In the genomic region with DNA sequence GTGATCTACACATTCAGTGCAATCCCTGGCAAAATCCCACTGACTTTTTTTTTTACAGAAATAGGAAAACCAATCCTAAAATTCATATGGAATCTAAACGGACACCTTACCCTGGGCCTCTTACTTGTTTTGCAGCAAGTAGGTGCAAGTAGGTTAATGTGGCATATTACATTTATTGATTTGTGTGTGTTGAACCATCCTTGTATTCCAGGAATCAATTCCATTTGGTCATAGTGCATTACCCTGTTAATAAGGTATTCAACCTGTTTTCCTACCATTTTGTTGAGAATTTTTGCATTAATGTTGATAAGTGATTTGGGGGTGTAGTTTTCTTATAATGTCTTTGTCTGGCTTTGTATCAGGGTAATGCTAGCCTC, we compare ENCODE assay signal across 9 cellular contexts. TPM values are rescaled to one million over a fixed set of nuclear protein-coding genes. Genes with fewer than 3 reads are reported as not detected.
DNase-seq lines count a peak whose midpoint lies in the region; ATAC-seq, FAIRE-seq and TF ChIP-seq lines count a peak whose summit lies in the region.
"Had no signal": no experiment of that assay in that cellular context is flagged by ENCODE, and none has a peak within 500 bp of the region (broad histone marks: within the 10 kb centered on the region; RNA-seq: fewer than 3 reads in every experiment).

No MANE protein-coding gene starts in this region.

- no peak for TF ChIP-seq CTCF in astrocyte (IDR thresholded peaks at IDR 0.05; ENCODE audit: insufficient read depth, low read depth, low read length)
- TF ChIP-seq CTCF in natural killer cell (IDR thresholded peaks at IDR 0.05), result no peak
- TF ChIP-seq CTCF in vagina (IDR thresholded peaks at IDR 0.05), result no peak

- H3K27me3 ChIP-seq in astrocyte (ENCODE audit: insufficient read depth, low read length) (no peaks in the 10 kb centered on the region), vagina (no peaks in the 10 kb centered on the region)

- H3K4me3 ChIP-seq in astrocyte (ENCODE audit: insufficient read depth, low read depth, low read length) (no peak overlapping the region), vagina (no peak overlapping the region)

- H3K9me3 Mint-ChIP-seq in activated naive CD4-positive, alpha-beta T cell treated with anti-CD3 and anti-CD28 coated beads, Interleukin-2, amount 10 ng/mL, durations not matched to agents 7 days and 5 days, result peaks cover 17% of the 10 kb centered on the region
- peaks cover 10% of the 10 kb centered on the region for H3K9me3 Mint-ChIP-seq in astrocyte (ENCODE audit: unreplicated experiment)
- H3K9me3 Mint-ChIP-seq in natural killer cell, result peaks cover 0 to 2% of the 10 kb centered on the region in 2 donors

- no peak overlapping the region for H3K27ac ChIP-seq in astrocyte (ENCODE audit: low read depth, low read length)
- H3K27ac ChIP-seq in vagina, result peak overlapping the region; percentile 99

- H3K27ac Mint-ChIP-seq in activated naive CD4-positive, alpha-beta T cell treated with anti-CD3 and anti-CD28 coated beads, Interleukin-2, amount 10 ng/mL, durations not matched to agents 7 days and 5 days, result no peak overlapping the region
- H3K27ac Mint-ChIP-seq in astrocyte (ENCODE audit: unreplicated experiment) (no peak overlapping the region), natural killer cell (no peak overlapping the region)

- no peak overlapping the region for H3K9ac ChIP-seq in astrocyte (ENCODE audit: low read length)

- H4K20me1 ChIP-seq in astrocyte (ENCODE audit: insufficient read depth, low read length), result peaks cover 8% of the 10 kb centered on the region

- peak overlapping the region; percentile 74 for H3K4me3 Mint-ChIP-seq in activated naive CD4-positive, alpha-beta T cell treated with anti-CD3 and anti-CD28 coated beads, Interleukin-2, amount 10 ng/mL, durations not matched to agents 7 days and 5 days
- peak overlapping the region; percentile 74 for H3K4me3 Mint-ChIP-seq in astrocyte (ENCODE audit: unreplicated experiment)
- H3K4me3 Mint-ChIP-seq in natural killer cell, result peak overlapping the region; percentile 63

- H3K36me3 ChIP-seq in astrocyte (ENCODE audit: insufficient read depth, low read length) (peaks cover 2% of the 10 kb centered on the region), vagina (no peaks in the 10 kb centered on the region)

- H3K9me3 ChIP-seq in astrocyte (ENCODE audit: insufficient read depth, low read depth, low read length) (peaks cover 6% of the 10 kb centered on the region), vagina (no peaks in the 10 kb centered on the region)

- TF ChIP-seq POLR2A in vagina (IDR thresholded peaks at IDR 0.05), result no peak

- CTCF ChIA-PET in activated naive CD4-positive, alpha-beta T cell treated with anti-CD3 and anti-CD28 coated beads, Interleukin-2, amount 10 ng/mL, durations not matched to agents 7 days and 5 days (lab: Charles Lee), result interaction anchor here (0.8 to 8.9 kb wide), 11 partner anchors 15 to 164 kb away, joined by 3 to 67 read pairs (median 5); partner anchors contain the start of genes KBTBD2 and RP9

- peak overlapping the region; percentile 92 for H3K4me2 ChIP-seq in astrocyte (ENCODE audit: low read length)

- H3K36me3 Mint-ChIP-seq in activated naive CD4-positive, alpha-beta T cell treated with anti-CD3 and anti-CD28 coated beads, Interleukin-2, amount 10 ng/mL, durations not matched to agents 7 days and 5 days, result peaks cover 9% of the 10 kb centered on the region
- peaks cover 5% of the 10 kb centered on the region for H3K36me3 Mint-ChIP-seq in astrocyte (ENCODE audit: low read depth, unreplicated experiment)
- no peaks in the 10 kb centered on the region for H3K36me3 Mint-ChIP-seq in natural killer cell

- FAIRE-seq in astrocyte (lab: Jason Lieb, UNC) (no peak), HTR-8/SVneo (lab: Jason Lieb, UNC) (no peak)

- H2AFZ ChIP-seq in astrocyte (ENCODE audit: low read depth, low read length), result no peak overlapping the region

- intact Hi-C loops in natural killer cell (cut with micrococcal nuclease), result loop anchor here (1.0 to 5.0 kb wide), 3 partner anchors 51 to 143 kb away; partner anchors contain the start of gene KBTBD2
- intact Hi-C loops in vagina (cut with DNase I), result loop anchor here (1.0 kb wide), 1 partner anchor 52 kb away; the partner anchor contains the start of gene KBTBD2

- peaks cover 21% of the 10 kb centered on the region for H3K79me2 ChIP-seq in astrocyte (ENCODE audit: insufficient read depth, low read length)

- DNase-seq in activated naive CD4-positive, alpha-beta T cell treated with anti-CD3 and anti-CD28 coated beads, Interleukin-2, amount 10 ng/mL, durations not matched to agents 7 days and 5 days, result no peak
- DNase-seq in activated naive CD4-positive, alpha-beta T cell (lab: John Stamatoyannopoulos, UW), result no peak
- DNase-seq in astrocyte (ENCODE audit: low read depth) (no peak), natural killer cell (no peak), vagina (ENCODE audit: extremely low spot score in 2 of 2) (no peak), mesenteric fat pad (ENCODE audit: low spot score) (no peak), HTR-8/SVneo (ENCODE audit: insufficient read length, low spot score) (no peak)
- no peak for DNase-seq in stimulated activated naive CD4-positive, alpha-beta T cell treated with Interleukin-2 at 50 U/mL for 16 hours (lab: John Stamatoyannopoulos, UW)
- DNase-seq: DMS 273 treated with DMSO at 0.1 percent for 48 hours had no signal

- peaks cover 24% of the 10 kb centered on the region for H3K27me3 Mint-ChIP-seq in activated naive CD4-positive, alpha-beta T cell treated with anti-CD3 and anti-CD28 coated beads, Interleukin-2, amount 10 ng/mL, durations not matched to agents 7 days and 5 days
- H3K27me3 Mint-ChIP-seq in astrocyte (ENCODE audit: low read depth, unreplicated experiment) (peaks cover 5% of the 10 kb centered on the region), natural killer cell (ENCODE audit: low read depth in 2 of 2) (peaks cover 4 to 19% of the 10 kb centered on the region in 2 donors)

- no peak for ATAC-seq in natural killer cell

- H3K4me1 ChIP-seq in astrocyte (ENCODE audit: insufficient read depth, low read length), result peaks cover 7% of the 10 kb centered on the region
- peaks cover 36% of the 10 kb centered on the region for H3K4me1 ChIP-seq in vagina

- peaks cover 14% of the 10 kb centered on the region for H3K4me1 Mint-ChIP-seq in activated naive CD4-positive, alpha-beta T cell treated with anti-CD3 and anti-CD28 coated beads, Interleukin-2, amount 10 ng/mL, durations not matched to agents 7 days and 5 days
- H3K4me1 Mint-ChIP-seq in astrocyte (ENCODE audit: low read depth, unreplicated experiment) (no peaks in the 10 kb centered on the region), natural killer cell (peaks cover 11 to 16% of the 10 kb centered on the region in 2 donors)

RNA-seq across cellular contexts. Expression of gene FKBP9, which starts 13.6 kb away (rescaled TPM):
- total RNA-seq in astrocyte (157 and 199 TPM in 2 replicates), natural killer cell (1 to 10 TPM in 1 of 3 donors, not detected in 2; 2.3 TPM), vagina (113 TPM), mesenteric fat pad (113 TPM)

RNA-seq across cellular contexts. Expression of gene KBTBD2, which starts 52.1 kb away (rescaled TPM):
- total RNA-seq in astrocyte (26.2 and 26.9 TPM in 2 replicates), natural killer cell (100 to 1,000 TPM; 124 to 161 (median 150) TPM), vagina (30.0 TPM), mesenteric fat pad (33.9 TPM)

Comparison
In these comparisons a context has a peak if more than half of its experiments do, and no peak if none do; other contexts are left out.
1. RNA of gene FKBP9, which starts 13.6 kb away (total RNA-seq): 157 to 199 TPM in astrocyte, 113 TPM in vagina (single experiment) and 113 TPM in mesenteric fat pad (single experiment); 2.3 TPM in natural killer cell; every median in the first group is over 10 times any median in the second.
2. Peak in every context shown above with its lines, with median percentiles within 50 percentile points of each other: H3K4me3 Mint-ChIP-seq.